In the genomic region with DNA sequence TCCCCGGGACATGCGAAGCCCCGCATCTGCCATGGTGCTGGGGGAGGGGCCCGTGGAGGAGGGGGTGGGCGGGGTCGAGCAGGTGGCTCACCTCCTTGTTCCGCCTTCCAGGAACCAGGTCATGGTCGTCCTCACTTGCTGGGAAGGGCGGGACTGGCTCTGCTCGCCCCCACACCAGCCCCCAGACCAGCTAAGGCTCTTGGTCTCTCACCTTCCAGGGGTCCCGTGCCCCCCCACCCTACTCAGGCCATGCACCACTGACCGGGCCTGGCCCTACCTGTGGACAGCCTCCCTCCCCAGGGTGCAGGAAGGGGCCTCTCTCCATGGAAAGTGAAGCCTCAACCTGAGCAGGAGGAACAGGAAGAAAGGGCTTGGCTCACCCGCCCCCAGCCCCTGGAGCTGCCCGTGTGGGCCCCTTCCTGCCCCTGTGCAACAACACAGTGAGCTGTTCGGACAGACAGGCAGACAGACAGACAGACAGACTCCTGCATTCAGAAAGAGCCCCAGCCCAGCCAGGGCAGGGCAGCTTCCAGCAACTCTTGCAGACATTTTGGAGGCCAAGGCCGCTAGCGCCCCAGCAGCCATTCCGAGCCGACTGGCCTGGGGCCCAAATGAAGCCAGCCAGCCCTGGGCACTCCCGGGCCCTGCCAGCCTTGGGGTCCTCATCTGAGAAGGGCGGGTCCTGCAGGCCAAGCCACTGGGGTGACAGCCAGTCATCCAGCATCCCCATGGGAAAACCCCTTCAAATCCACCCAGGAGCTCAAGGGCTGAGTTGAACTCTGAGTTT, we compare ENCODE assay signal across 19 cellular contexts. TPM values are rescaled to one million over a fixed set of nuclear protein-coding genes. Genes with fewer than 3 reads are reported as not detected.
A peak's percentile ranks its signal among the peaks of the same experiment; 100 is the strongest.
DNase-seq lines count a peak whose midpoint lies in the region; ATAC-seq and TF ChIP-seq lines count a peak whose summit lies in the region.
"Had no signal": no experiment of that assay in that cellular context is flagged by ENCODE, and none has a peak within 500 bp of the region (broad histone marks: within the 10 kb centered on the region; RNA-seq: fewer than 3 reads in every experiment).

No MANE protein-coding gene starts in this region.

- H3K4me2 ChIP-seq in GM23338: peak overlapping the region; percentile 72

- DNase-seq in GM23338 (ENCODE audit: low spot score): peak; percentile 50
- peak; percentile 79 for DNase-seq in chondrocyte (ENCODE audit: low spot score)
- DNase-seq in HT-29 (ENCODE audit: low spot score): no peak
- no peak for DNase-seq in activated CD4-positive, CD25-positive, alpha-beta regulatory T cell treated with anti-CD3 and anti-CD28 coated beads, Interleukin-2, amount 50 U/mL, for 72 hours
- DNase-seq in GM19238 (ENCODE audit: insufficient read length, low spot score): no peak
- DNase-seq: activated CD4-positive, alpha-beta T cell treated with anti-CD3 and anti-CD28 coated beads, Interleukin-2, amount 50 U/mL, for 1 hour; activated naive CD4-positive, alpha-beta T cell treated with Interleukin-2 at 50 U/mL for 16 hours; C1 segment of cervical spinal cord; NCI-H1092 treated with DMSO at 0.1 percent for 48 hours; NCI-H526; nephron progenitor cell; testis had no signal

- H3K9me3 Mint-ChIP-seq in GM23338 (no peaks in the 10 kb centered on the region), chondrocyte (ENCODE audit: low read depth) (no peaks in the 10 kb centered on the region)
- H3K9me3 Mint-ChIP-seq: nephron progenitor cell had no signal

- H3K4me3 ChIP-seq in GM23338: peak overlapping the region; percentile 38; the same call in 1 of the 2 replicates
- H3K4me3 ChIP-seq in neutrophil (ENCODE audit: low read depth in 1 of 2, low read length in 1 of 2): peak overlapping the region; percentile 44 to 48
- H3K4me3 ChIP-seq: ascending aorta, heart left ventricle, testis had no signal

- H2AFZ ChIP-seq in GM23338: peak overlapping the region; percentile 76

- H3K4me3 Mint-ChIP-seq in GM23338: peak overlapping the region; percentile 24; the same call in 1 of the 3 replicates
- H3K4me3 Mint-ChIP-seq in chondrocyte (ENCODE audit: unreplicated experiment): no peak overlapping the region
- H3K4me3 Mint-ChIP-seq: nephron progenitor cell had no signal

- H3K27me3 ChIP-seq in GM23338 (ENCODE audit: insufficient read depth): no peaks in the 10 kb centered on the region
- H3K27me3 ChIP-seq in neutrophil: no peaks in the 10 kb centered on the region
- H3K27me3 ChIP-seq: testis had no signal

- H3K79me2 ChIP-seq in GM23338 (replicated peaks; ENCODE audit: insufficient read depth): no peaks in the 10 kb centered on the region

- TF ChIP-seq CTCF in GM23338 (conservative IDR thresholded peaks at IDR 0.05; ENCODE audit: low read depth in 2 of 2) (no peak), chondrocyte (IDR thresholded peaks at IDR 0.05) (no peak), neutrophil (IDR thresholded peaks at IDR 0.05) (no peak)

- H3K4me1 ChIP-seq in GM23338 (ENCODE audit: insufficient read depth) (peaks cover 20% of the 10 kb centered on the region; the same call in 1 of the 2 replicates), neutrophil (ENCODE audit: control insufficient read depth in 1 of 2, insufficient read depth in 1 of 2, low read depth in 1 of 2, low read length in 1 of 2) (peaks cover 28 to 37% of the 10 kb centered on the region in 2 experiments)
- H3K4me1 ChIP-seq: ascending aorta, heart left ventricle, testis had no signal

- no peaks in the 10 kb centered on the region for H3K36me3 Mint-ChIP-seq in GM23338 (ENCODE audit: low read depth)
- no peaks in the 10 kb centered on the region for H3K36me3 Mint-ChIP-seq in chondrocyte (ENCODE audit: low read depth)

- no peaks in the 10 kb centered on the region for H4K20me1 ChIP-seq in GM23338 (replicated peaks; ENCODE audit: insufficient read depth)

- peaks cover 22% of the 10 kb centered on the region for H3K4me1 Mint-ChIP-seq in GM23338
- H3K4me1 Mint-ChIP-seq in chondrocyte (ENCODE audit: low read depth): no peaks in the 10 kb centered on the region

- 0 out of 2 replicates have a peak, but pooled peaks cover 9% of the 10 kb centered on the region for H3F3A ChIP-seq in GM23338 (replicated peaks; ENCODE audit: low read depth)

- ATAC-seq in GM23338: peak; percentile 66
- ATAC-seq: heart left ventricle had no signal

- H3K27me3 Mint-ChIP-seq in GM23338 (ENCODE audit: insufficient read depth, low read depth, poor library complexity) (peaks cover 13% of the 10 kb centered on the region), chondrocyte (ENCODE audit: low read depth) (peaks cover 11% of the 10 kb centered on the region)

- H3K9me2 ChIP-seq in GM23338 (ENCODE audit: insufficient read depth): no peaks in the 10 kb centered on the region

- H3K27ac Mint-ChIP-seq in GM23338 (no peak overlapping the region), chondrocyte (ENCODE audit: unreplicated experiment) (no peak overlapping the region)
- H3K27ac Mint-ChIP-seq: nephron progenitor cell had no signal

- H3K9me3 ChIP-seq in KOPT-K1 (ENCODE audit: insufficient read depth, low read length, poor library complexity, severe bottlenecking) (no peaks in the 10 kb centered on the region), neutrophil (no peaks in the 10 kb centered on the region)
- H3K9me3 ChIP-seq: ascending aorta, heart left ventricle, testis had no signal

- H3K27ac ChIP-seq in GM23338 (ENCODE audit: low read depth): no peak overlapping the region
- peak overlapping the region; percentile 41 for H3K27ac ChIP-seq in KOPT-K1 (ENCODE audit: low read depth, low read length, poor library complexity, severe bottlenecking)
- peak overlapping the region; percentile 58 for H3K27ac ChIP-seq in neutrophil
- H3K27ac ChIP-seq: ascending aorta, heart left ventricle, testis had no signal

- H3K36me3 ChIP-seq in GM23338 (ENCODE audit: insufficient read depth) (no peaks in the 10 kb centered on the region), KOPT-K1 (ENCODE audit: insufficient read depth, low read length) (no peaks in the 10 kb centered on the region), neutrophil (peaks cover 6% of the 10 kb centered on the region)
- H3K36me3 ChIP-seq: ascending aorta, heart left ventricle had no signal

TF ChIP-seq in GM23338, 12 proteins besides CTCF, POLR2A, EP300 and RAD21:
- no peak for TF ChIP-seq NANOG (IDR thresholded peaks at IDR 0.05; ENCODE audit: borderline replicate concordance)
- no peak for TF ChIP-seq JUNB (IDR thresholded peaks at IDR 0.05; ENCODE audit: unreplicated experiment)
- no peak for TF ChIP-seq STAT1 (IDR thresholded peaks at IDR 0.05; ENCODE audit: unreplicated experiment)

RNA-seq across cellular contexts. Expression of gene KREMEN2, which starts 8.1 kb away (rescaled TPM):
- total RNA-seq in GM23338 (2014; rRNA removed; shearing (Covaris generic)): 16.1 and 17.6 TPM in 2 replicates
- polyA plus RNA-seq in GM23338 (2016; fragmentation: Nextera tagmentation; extraction: Ambion mirVana): 4.7 and 4.9 TPM in 2 replicates
- total RNA-seq in chondrocyte: not detected in 3 replicates
- 0.08 and 0.31 TPM in 2 replicates for total RNA-seq in HT-29 (2014; rRNA removed; shearing (Covaris generic))
- total RNA-seq: ascending aorta, cerebellum, pulmonary artery endothelial cell had no signal
- polyA plus RNA-seq: heart left ventricle had no signal

RNA-seq across cellular contexts. Expression of gene PAQR4, which starts 13.2 kb away (rescaled TPM):
- total RNA-seq in GM23338 (2014; rRNA removed; shearing (Covaris generic)): 17.7 and 29.3 TPM in 2 replicates
- 7.0 and 8.8 TPM in 2 replicates for polyA plus RNA-seq in GM23338 (2016; fragmentation: Nextera tagmentation; extraction: Ambion mirVana)
- 8.2 to 15.9 TPM (median 9.5 TPM) in 3 replicates for total RNA-seq in chondrocyte
- total RNA-seq in HT-29 (2014; rRNA removed; shearing (Covaris generic)): 97.9 and 106 TPM in 2 replicates

RNA-seq across cellular contexts. Expression of gene PKMYT1, which starts 24.3 kb away (rescaled TPM):
- total RNA-seq in GM23338 (2014; rRNA removed; shearing (Covaris generic)): 82.1 and 100 TPM in 2 replicates
- polyA plus RNA-seq in GM23338 (2016; fragmentation: Nextera tagmentation; extraction: Ambion mirVana): 90.9 and 104 TPM in 2 replicates
- 6.2 to 23.2 TPM (median 7.2 TPM) in 3 replicates for total RNA-seq in chondrocyte
- total RNA-seq in HT-29 (2014; rRNA removed; shearing (Covaris generic)): 86.3 and 92.1 TPM in 2 replicates
- total RNA-seq: ascending aorta had no signal

RNA-seq across cellular contexts. Expression of gene FLYWCH1, which starts 44.2 kb away (rescaled TPM):
- 22.9 and 29.3 TPM in 2 replicates for total RNA-seq in GM23338 (2014; rRNA removed; shearing (Covaris generic))
- 6.0 and 7.5 TPM in 2 replicates for polyA plus RNA-seq in GM23338 (2016; fragmentation: Nextera tagmentation; extraction: Ambion mirVana)
- 36.1 to 47.1 TPM (median 38.6 TPM) in 3 replicates for total RNA-seq in chondrocyte
- 25.8 and 30.1 TPM in 2 replicates for total RNA-seq in HT-29 (2014; rRNA removed; shearing (Covaris generic))

RNA-seq across cellular contexts. Expression of gene CLDN9, which starts 56.8 kb away (rescaled TPM):
- total RNA-seq in GM23338 (2014; rRNA removed; shearing (Covaris generic)): 1.0 and 3.0 TPM in 2 replicates
- polyA plus RNA-seq in GM23338 (2016; fragmentation: Nextera tagmentation; extraction: Ambion mirVana): 1.3 and 1.8 TPM in 2 replicates
- total RNA-seq in chondrocyte: not detected in 3 replicates
- total RNA-seq in HT-29 (2014; rRNA removed; shearing (Covaris generic)): 2.6 and 4.7 TPM in 2 replicates
- total RNA-seq: ascending aorta, cerebellum, pulmonary artery endothelial cell had no signal
- polyA plus RNA-seq: keratinocyte had no signal

Comparison
In these comparisons a context has a peak if more than half of its experiments do, and no peak if none do; other contexts are left out.
1. DNase-seq: peak in GM23338 (single experiment) and chondrocyte (single experiment); none in HT-29 (single experiment), activated CD4-positive, CD25-positive, alpha-beta regulatory T cell treated with anti-CD3 and anti-CD28 coated beads, Interleukin-2, amount 50 U/mL, for 72 hours (single experiment) and GM19238 (single experiment).
2. RNA of gene KREMEN2, which starts 8.1 kb away (total RNA-seq): 16.1 to 17.6 TPM in GM23338; 0.08 to 0.31 TPM in HT-29 and not detected in chondrocyte; every median in the first group is over 10 times any median in the second.